In genomic region chr2:70095833-70096670, GRCh38 we compare ENCODE assay signal across 9 cellular contexts. TPM values are rescaled to one million over a fixed set of nuclear protein-coding genes. Genes with fewer than 3 reads are reported as not detected.
DNase-seq lines count a peak whose midpoint lies in the region; ATAC-seq and TF ChIP-seq lines count a peak whose summit lies in the region.
"Had no signal": no experiment of that assay in that cellular context is flagged by ENCODE, and none has a peak within 500 bp of the region (broad histone marks: within the 10 kb centered on the region; RNA-seq: fewer than 3 reads in every experiment).

No MANE protein-coding gene starts in this region.

- H3K27ac Mint-ChIP-seq in activated CD4-positive, alpha-beta T cell treated with anti-CD3 and anti-CD28 coated beads, Interleukin-2, amount 10 ng/mL, durations not matched to agents 24 days and 14 days = peak overlapping the region; percentile 96
- peak overlapping the region; percentile 93 for H3K27ac Mint-ChIP-seq in activated naive CD8-positive, alpha-beta T cell treated with anti-CD3 and anti-CD28 coated beads, Interleukin-2, amount 50 U/mL, for 24 hours

- TF ChIP-seq EP300 in suprapubic skin (IDR thresholded peaks at IDR 0.05) = no peak

- intact Hi-C loops in activated CD4-positive, alpha-beta T cell treated with anti-CD3 and anti-CD28 coated beads, Interleukin-2, amount 10 ng/mL, durations not matched to agents 24 days and 14 days (cut with micrococcal nuclease) = loop anchor here (1.0 kb wide), 4 partner anchors 8 to 28 kb away; partner anchors contain the start of gene PCBP1

- H3K4me3 ChIP-seq in liver (ENCODE audit: low read depth in 1 of 3, low read length in 3 of 3) = no peak overlapping the region
- H3K4me3 ChIP-seq in suprapubic skin = peak overlapping the region; percentile 1
- no peak overlapping the region for H3K4me3 ChIP-seq in foreskin fibroblast (ENCODE audit: low read depth in 1 of 2, low read length in 2 of 2)

- H3K27ac ChIP-seq in liver (ENCODE audit: low read depth in 1 of 2, low read length in 2 of 2) (peak overlapping the region; percentile 91 to 97), suprapubic skin (peak overlapping the region; percentile 88)

- H3K9ac ChIP-seq in liver (ENCODE audit: low read depth in 1 of 2, low read length in 2 of 2) = peak overlapping the region in 1 of 2 donors; percentile 81

- no peak for TF ChIP-seq RAD21 in liver (IDR thresholded peaks at IDR 0.05)

- H3K36me3 ChIP-seq in liver (ENCODE audit: control insufficient read depth in 4 of 4, insufficient read depth in 3 of 4, low read depth in 1 of 4, low read length in 3 of 4) (no peaks in the 10 kb centered on the region), suprapubic skin (no peaks in the 10 kb centered on the region)

- H3K27me3 ChIP-seq in liver (ENCODE audit: control insufficient read depth in 4 of 4, insufficient read depth in 4 of 4, low read length in 3 of 4) (no peaks in the 10 kb centered on the region), suprapubic skin (no peaks in the 10 kb centered on the region)

- H3K9me3 Mint-ChIP-seq in activated CD4-positive, alpha-beta T cell treated with anti-CD3 and anti-CD28 coated beads, Interleukin-2, amount 10 ng/mL, durations not matched to agents 24 days and 14 days = no peaks in the 10 kb centered on the region
- no peaks in the 10 kb centered on the region for H3K9me3 Mint-ChIP-seq in activated naive CD8-positive, alpha-beta T cell treated with anti-CD3 and anti-CD28 coated beads, Interleukin-2, amount 50 U/mL, for 24 hours

- peak overlapping the region; percentile 88 for H3K4me3 Mint-ChIP-seq in activated CD4-positive, alpha-beta T cell treated with anti-CD3 and anti-CD28 coated beads, Interleukin-2, amount 10 ng/mL, durations not matched to agents 24 days and 14 days
- H3K4me3 Mint-ChIP-seq in activated naive CD8-positive, alpha-beta T cell treated with anti-CD3 and anti-CD28 coated beads, Interleukin-2, amount 50 U/mL, for 24 hours = peak overlapping the region; percentile 72

- peaks cover 10 to 19% (median 13%) of the 10 kb centered on the region in 4 donors for H3K4me1 ChIP-seq in liver (ENCODE audit: control insufficient read depth in 4 of 4, insufficient read depth in 4 of 4, low read length in 3 of 4)
- peaks cover 31% of the 10 kb centered on the region for H3K4me1 ChIP-seq in suprapubic skin

- no peak for ATAC-seq in activated naive CD8-positive, alpha-beta T cell treated with anti-CD3 and anti-CD28 coated beads, Interleukin-2, amount 50 U/mL, for 24 hours
- no peak for ATAC-seq in GM21717 (IDR thresholded peaks at IDR 0.05; ENCODE audit: unreplicated experiment)

- no peaks in the 10 kb centered on the region for H3K9me3 ChIP-seq in liver (ENCODE audit: control insufficient read depth in 4 of 4, low read length in 3 of 4)
- no peaks in the 10 kb centered on the region for H3K9me3 ChIP-seq in suprapubic skin

- H3K27me3 Mint-ChIP-seq in activated CD4-positive, alpha-beta T cell treated with anti-CD3 and anti-CD28 coated beads, Interleukin-2, amount 10 ng/mL, durations not matched to agents 24 days and 14 days = no peaks in the 10 kb centered on the region
- H3K27me3 Mint-ChIP-seq in activated naive CD8-positive, alpha-beta T cell treated with anti-CD3 and anti-CD28 coated beads, Interleukin-2, amount 50 U/mL, for 24 hours = no peaks in the 10 kb centered on the region

- H3K36me3 Mint-ChIP-seq in activated CD4-positive, alpha-beta T cell treated with anti-CD3 and anti-CD28 coated beads, Interleukin-2, amount 10 ng/mL, durations not matched to agents 24 days and 14 days (ENCODE audit: low read depth) = peaks cover 19% of the 10 kb centered on the region
- peaks cover 3% of the 10 kb centered on the region for H3K36me3 Mint-ChIP-seq in activated naive CD8-positive, alpha-beta T cell treated with anti-CD3 and anti-CD28 coated beads, Interleukin-2, amount 50 U/mL, for 24 hours (ENCODE audit: low read depth)

- WGBS in liver = 97% methylated on average over 14 of the region's 14 CpGs
- 97% methylated on average over 14 of the region's 14 CpGs for WGBS in suprapubic skin

- TF ChIP-seq POLR2A in suprapubic skin (IDR thresholded peaks at IDR 0.05) = no peak

- DNase-seq in activated CD4-positive, alpha-beta T cell treated with anti-CD3 and anti-CD28 coated beads, Interleukin-2, amount 10 ng/mL, durations not matched to agents 24 days and 14 days = no peak
- no peak for DNase-seq in activated CD4-positive, alpha-beta T cell treated with anti-CD3 and anti-CD28 coated beads for 4 hours
- peak; percentile 15 for DNase-seq in activated naive CD8-positive, alpha-beta T cell treated with anti-CD3 and anti-CD28 coated beads, Interleukin-2, amount 50 U/mL, for 24 hours
- DNase-seq in suprapubic skin (ENCODE audit: low spot score in 2 of 2) = no peak
- DNase-seq in EL = no peak
- no peak for DNase-seq in foreskin fibroblast
- DNase-seq: NCI-H1694 had no signal

- no peak for TF ChIP-seq CTCF in liver (IDR thresholded peaks at IDR 0.05; ENCODE audit: low read depth, low read length, missing input control)
- TF ChIP-seq CTCF in suprapubic skin (IDR thresholded peaks at IDR 0.05) = no peak
- TF ChIP-seq CTCF in foreskin fibroblast (IDR thresholded peaks at IDR 0.05; ENCODE audit: low read depth, low read length) = no peak

- H3K4me1 Mint-ChIP-seq in activated CD4-positive, alpha-beta T cell treated with anti-CD3 and anti-CD28 coated beads, Interleukin-2, amount 10 ng/mL, durations not matched to agents 24 days and 14 days = peaks cover 38% of the 10 kb centered on the region
- H3K4me1 Mint-ChIP-seq in activated naive CD8-positive, alpha-beta T cell treated with anti-CD3 and anti-CD28 coated beads, Interleukin-2, amount 50 U/mL, for 24 hours = peaks cover 50% of the 10 kb centered on the region

TF ChIP-seq in liver, 16 proteins besides CTCF, POLR2A, EP300 and RAD21:
- TF ChIP-seq REST (IDR thresholded peaks at IDR 0.05) (no peak), HNF4G (IDR thresholded peaks at IDR 0.05) (no peak), ATF3 (IDR thresholded peaks at IDR 0.05) (no peak), NR2F2 (IDR thresholded peaks at IDR 0.05) (no peak), TAF1 (conservative IDR thresholded peaks at IDR 0.05) (no peak), YY1 (IDR thresholded peaks at IDR 0.05) (no peak), JUND (IDR thresholded peaks at IDR 0.05) (no peak)

RNA-seq across cellular contexts. Expression of gene PCBP1, which starts 8.8 kb away (rescaled TPM):
- total RNA-seq in activated CD4-positive, alpha-beta T cell treated with anti-CD3 and anti-CD28 coated beads, Interleukin-2, amount 10 ng/mL, durations not matched to agents 24 days and 14 days = 443 and 447 TPM in 2 replicates
- total RNA-seq in liver = 10 to 100 TPM; 64.0 to 87.9 TPM
- 100 to 1,000 TPM in 1 of 2 donors, 10 to 100 TPM in 1; 88.0 to 202 TPM for polyA plus RNA-seq in liver
- 100 to 1,000 TPM; 189 to 236 (median 222) TPM for total RNA-seq in suprapubic skin
